ENCODE assay signal across 1 cellular context in the genomic region with DNA sequence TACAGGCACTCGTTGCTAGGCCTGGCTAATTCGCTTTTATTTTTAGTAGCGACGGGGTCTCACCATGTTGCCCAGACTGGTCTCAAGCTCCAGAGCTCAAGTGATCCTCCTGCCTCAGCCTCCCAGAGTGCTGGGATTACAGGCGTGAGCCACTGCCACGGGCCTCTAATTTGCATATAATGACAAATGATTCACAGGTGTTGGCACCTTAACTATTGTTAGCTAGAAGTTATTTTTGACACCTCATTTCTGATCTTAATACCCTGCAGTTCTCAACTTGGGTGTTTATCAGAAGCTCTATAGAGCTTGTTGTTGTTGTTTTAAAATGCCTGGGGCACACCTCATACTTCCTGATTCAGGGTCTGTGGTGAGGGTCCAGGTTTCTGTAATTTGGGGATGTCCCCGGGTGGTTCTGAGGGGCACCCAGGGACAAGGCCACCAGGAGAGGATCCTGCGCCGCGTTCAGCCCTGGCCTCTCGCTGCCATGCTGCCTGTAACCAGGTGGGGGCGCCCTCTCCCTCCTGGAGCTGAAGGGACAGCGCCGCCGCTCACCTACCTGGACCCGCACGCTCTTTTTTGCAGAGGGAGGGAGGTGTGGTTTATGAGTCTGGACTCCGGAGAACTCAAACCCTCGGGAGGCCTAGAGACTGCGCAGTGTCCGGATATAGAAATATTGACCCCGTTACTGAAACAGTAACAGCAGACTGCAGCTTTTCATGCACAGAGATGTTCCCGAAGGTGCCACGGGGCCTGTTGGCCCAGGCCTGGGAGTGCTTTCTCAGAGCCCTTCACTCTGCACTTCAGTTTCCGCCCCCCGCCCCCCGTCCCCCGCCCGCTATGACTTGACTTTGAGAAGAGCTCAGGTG.
TF ChIP-seq lines count a peak whose summit lies in the region.

No MANE protein-coding gene starts in this region.

TF ChIP-seq in HepG2, 621 proteins besides CTCF, POLR2A, EP300 and RAD21 (continued from another document and continues in another):
- TF ChIP-seq BCLAF1 (IDR thresholded peaks at IDR 0.05) (no peak), ATF1 (CRISPR knock-in tag; IDR thresholded peaks at IDR 0.05) (no peak), ZNF10 (CRISPR knock-in tag; IDR thresholded peaks at IDR 0.05; ENCODE audit: borderline replicate concordance, low read depth) (no peak), TRIM24 (CRISPR knock-in tag; IDR thresholded peaks at IDR 0.05) (no peak), RBFOX2 (IDR thresholded peaks at IDR 0.05; ENCODE audit: low read depth, low read length) (no peak), ATF7 (IDR thresholded peaks at IDR 0.05) (no peak), ATF7 (CRISPR knock-in tag; IDR thresholded peaks at IDR 0.05) (no peak), ZNF547 (CRISPR knock-in tag; IDR thresholded peaks at IDR 0.05) (0 out of 2 replicates have a peak, but pooled peaks have one; percentile 76), SIN3B (IDR thresholded peaks at IDR 0.05; ENCODE audit: low read length) (no peak), ZNF839 (CRISPR knock-in tag; IDR thresholded peaks at IDR 0.05; ENCODE audit: borderline replicate concordance) (no peak), ZFP62 (CRISPR knock-in tag; IDR thresholded peaks at IDR 0.05) (no peak), NFATC3 (CRISPR knock-in tag; IDR thresholded peaks at IDR 0.05) (no peak), RORA (CRISPR knock-in tag; IDR thresholded peaks at IDR 0.05) (no peak), IRF1 (CRISPR knock-in tag; IDR thresholded peaks at IDR 0.05; ENCODE audit: low read depth) (no peak), ZMYM4 (CRISPR knock-in tag; IDR thresholded peaks at IDR 0.05) (peak; percentile 82), ZNF879 (CRISPR knock-in tag; IDR thresholded peaks at IDR 0.05) (no peak), ZNF362 (CRISPR knock-in tag; IDR thresholded peaks at IDR 0.05; ENCODE audit: borderline replicate concordance) (peak; percentile 77; the same call in 1 of the 2 replicates), ZNF121 (CRISPR knock-in tag; IDR thresholded peaks at IDR 0.05) (no peak), SMC3 (IDR thresholded peaks at IDR 0.05; ENCODE audit: low read length) (peak; percentile 73), KLF11 (CRISPR knock-in tag; IDR thresholded peaks at IDR 0.05) (0 out of 2 replicates have a peak, but pooled peaks have one; percentile 56), ZC3H13 (CRISPR knock-in tag; IDR thresholded peaks at IDR 0.05) (no peak), SSRP1 (CRISPR knock-in tag; IDR thresholded peaks at IDR 0.05) (0 out of 2 replicates have a peak, but pooled peaks have one; percentile 46), ATF7-NPFF (CRISPR knock-in tag; IDR thresholded peaks at IDR 0.05; ENCODE audit: low read depth) (0 out of 2 replicates have a peak, but pooled peaks have one; percentile 35), KDM1A (CRISPR knock-in tag; IDR thresholded peaks at IDR 0.05) (no peak), ATF2 (CRISPR knock-in tag; IDR thresholded peaks at IDR 0.05) (0 out of 2 replicates have a peak, but pooled peaks have one; percentile 20), TCF12 (IDR thresholded peaks at IDR 0.05) (no peak), TCF12 (CRISPR knock-in tag; IDR thresholded peaks at IDR 0.05) (no peak), DNMT3B (CRISPR knock-in tag; conservative IDR thresholded peaks at IDR 0.05) (no peak), ZNF780A (CRISPR knock-in tag; IDR thresholded peaks at IDR 0.05) (no peak), ZFAT (CRISPR knock-in tag; conservative IDR thresholded peaks at IDR 0.05) (no peak), ZNF749 (CRISPR knock-in tag; IDR thresholded peaks at IDR 0.05; ENCODE audit: borderline replicate concordance) (no peak), ELF3 (CRISPR knock-in tag; IDR thresholded peaks at IDR 0.05) (peak; percentile 74), NBN (conservative IDR thresholded peaks at IDR 0.05) (no peak), SAP130 (CRISPR knock-in tag; IDR thresholded peaks at IDR 0.05; ENCODE audit: low read depth) (peak; percentile 80), ZFY (CRISPR knock-in tag; IDR thresholded peaks at IDR 0.05) (peak; percentile 65), PCBP1 (IDR thresholded peaks at IDR 0.05; ENCODE audit: borderline replicate concordance, low read depth, low read length) (no peak), TEAD2 (CRISPR knock-in tag; IDR thresholded peaks at IDR 0.05) (no peak), ZNF713 (CRISPR knock-in tag; IDR thresholded peaks at IDR 0.05) (no peak), ZNF761 (CRISPR knock-in tag; conservative IDR thresholded peaks at IDR 0.05) (no peak), STAG1 (CRISPR knock-in tag; IDR thresholded peaks at IDR 0.05) (peak; percentile 97), ZNF296 (CRISPR knock-in tag; conservative IDR thresholded peaks at IDR 0.05) (no peak), HNF1A (IDR thresholded peaks at IDR 0.05; ENCODE audit: low read depth) (no peak), HNF1A (CRISPR knock-in tag; IDR thresholded peaks at IDR 0.05; ENCODE audit: borderline replicate concordance) (no peak), SETDB1 (CRISPR knock-in tag; IDR thresholded peaks at IDR 0.05; ENCODE audit: borderline replicate concordance) (no peak), JUND (CRISPR knock-in tag; IDR thresholded peaks at IDR 0.05) (no peak)
- TF ChIP-seq, protein P1, sequence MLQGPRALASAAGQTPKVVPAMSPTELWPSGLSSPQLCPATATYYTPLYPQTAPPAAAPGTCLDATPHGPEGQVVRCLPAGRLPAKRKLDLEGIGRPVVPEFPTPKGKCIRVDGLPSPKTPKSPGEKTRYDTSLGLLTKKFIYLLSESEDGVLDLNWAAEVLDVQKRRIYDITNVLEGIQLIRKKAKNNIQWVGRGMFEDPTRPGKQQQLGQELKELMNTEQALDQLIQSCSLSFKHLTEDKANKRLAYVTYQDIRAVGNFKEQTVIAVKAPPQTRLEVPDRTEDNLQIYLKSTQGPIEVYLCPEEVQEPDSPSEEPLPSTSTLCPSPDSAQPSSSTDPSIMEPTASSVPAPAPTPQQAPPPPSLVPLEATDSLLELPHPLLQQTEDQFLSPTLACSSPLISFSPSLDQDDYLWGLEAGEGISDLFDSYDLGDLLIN (CRISPR knock-in tag; IDR thresholded peaks at IDR 0.05; ENCODE audit: borderline replicate concordance) = no peak
- TF ChIP-seq, protein P2, sequence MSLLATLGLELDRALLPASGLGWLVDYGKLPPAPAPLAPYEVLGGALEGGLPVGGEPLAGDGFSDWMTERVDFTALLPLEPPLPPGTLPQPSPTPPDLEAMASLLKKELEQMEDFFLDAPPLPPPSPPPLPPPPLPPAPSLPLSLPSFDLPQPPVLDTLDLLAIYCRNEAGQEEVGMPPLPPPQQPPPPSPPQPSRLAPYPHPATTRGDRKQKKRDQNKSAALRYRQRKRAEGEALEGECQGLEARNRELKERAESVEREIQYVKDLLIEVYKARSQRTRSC (CRISPR knock-in tag; IDR thresholded peaks at IDR 0.05; ENCODE audit: low read depth) = no peak
- TF ChIP-seq, protein P3, sequence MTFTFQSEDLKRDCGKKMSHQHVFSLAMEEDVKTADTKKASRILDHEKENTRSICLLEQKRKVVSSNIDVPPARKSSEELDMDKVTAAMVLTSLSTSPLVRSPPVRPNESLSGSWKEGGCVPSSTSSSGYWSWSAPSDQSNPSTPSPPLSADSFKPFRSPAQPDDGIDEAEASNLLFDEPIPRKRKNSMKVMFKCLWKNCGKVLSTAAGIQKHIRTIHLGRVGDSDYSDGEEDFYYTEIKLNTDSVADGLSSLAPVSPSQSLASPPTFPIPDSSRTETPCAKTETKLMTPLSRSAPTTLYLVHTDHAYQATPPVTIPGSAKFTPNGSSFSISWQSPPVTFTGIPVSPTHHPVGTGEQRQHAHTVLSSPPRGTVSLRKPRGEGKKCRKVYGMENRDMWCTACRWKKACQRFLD (CRISPR knock-in tag; IDR thresholded peaks at IDR 0.05; ENCODE audit: borderline replicate concordance) = no peak
- TF ChIP-seq, protein P4, sequence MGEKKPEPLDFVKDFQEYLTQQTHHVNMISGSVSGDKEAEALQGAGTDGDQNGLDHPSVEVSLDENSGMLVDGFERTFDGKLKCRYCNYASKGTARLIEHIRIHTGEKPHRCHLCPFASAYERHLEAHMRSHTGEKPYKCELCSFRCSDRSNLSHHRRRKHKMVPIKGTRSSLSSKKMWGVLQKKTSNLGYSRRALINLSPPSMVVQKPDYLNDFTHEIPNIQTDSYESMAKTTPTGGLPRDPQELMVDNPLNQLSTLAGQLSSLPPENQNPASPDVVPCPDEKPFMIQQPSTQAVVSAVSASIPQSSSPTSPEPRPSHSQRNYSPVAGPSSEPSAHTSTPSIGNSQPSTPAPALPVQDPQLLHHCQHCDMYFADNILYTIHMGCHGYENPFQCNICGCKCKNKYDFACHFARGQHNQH (CRISPR knock-in tag; IDR thresholded peaks at IDR 0.05) = peak; percentile 64; the same call in 1 of the 2 replicates
- TF ChIP-seq, protein P5, sequence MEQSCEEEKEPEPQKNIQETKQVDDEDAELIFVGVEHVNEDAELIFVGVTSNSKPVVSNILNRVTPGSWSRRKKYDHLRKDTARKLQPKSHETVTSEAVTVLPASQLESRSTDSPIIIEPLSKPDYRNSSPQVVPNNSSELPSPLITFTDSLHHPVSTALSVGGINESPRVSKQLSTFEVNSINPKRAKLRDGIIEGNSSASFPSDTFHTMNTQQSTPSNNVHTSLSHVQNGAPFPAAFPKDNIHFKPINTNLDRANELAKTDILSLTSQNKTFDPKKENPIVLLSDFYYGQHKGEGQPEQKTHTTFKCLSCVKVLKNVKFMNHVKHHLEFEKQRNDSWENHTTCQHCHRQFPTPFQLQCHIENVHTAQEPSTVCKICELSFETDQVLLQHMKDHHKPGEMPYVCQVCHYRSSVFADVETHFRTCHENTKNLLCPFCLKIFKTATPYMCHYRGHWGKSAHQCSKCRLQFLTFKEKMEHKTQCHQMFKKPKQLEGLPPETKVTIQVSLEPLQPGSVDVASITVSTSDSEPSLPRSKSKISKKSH (CRISPR knock-in tag; IDR thresholded peaks at IDR 0.05; ENCODE audit: borderline replicate concordance) = no peak
